ENCODE assay signal across 20 cellular contexts in genomic region chr6:47481806-47482205, GRCh38. TPM values are rescaled to one million over a fixed set of nuclear protein-coding genes. Genes with fewer than 3 reads are reported as not detected.
DNase-seq lines count a peak whose midpoint lies in the region; ATAC-seq and TF ChIP-seq lines count a peak whose summit lies in the region.
"Had no signal": no experiment of that assay in that cellular context is flagged by ENCODE, and none has a peak within 500 bp of the region (broad histone marks: within the 10 kb centered on the region; RNA-seq: fewer than 3 reads in every experiment).

No MANE protein-coding gene starts in this region.

- no peaks in the 10 kb centered on the region for H3K9me3 Mint-ChIP-seq in CD4-positive, alpha-beta T cell
- H3K9me3 Mint-ChIP-seq in WTC11 = no peaks in the 10 kb centered on the region
- H3K9me3 Mint-ChIP-seq: natural killer cell treated with Interleukin-12 subunit alpha and Interleukin-12 subunit beta and Interleukin-15 and Interleukin-18, amount 100 ng/mL, for 72 hours had no signal

- H3K4me1 ChIP-seq in HEK293 (ENCODE audit: control insufficient read depth, insufficient read depth, low read length) = peaks cover 33% of the 10 kb centered on the region
- H3K4me1 ChIP-seq in mesenchymal stem cell (ENCODE audit: control insufficient read depth, insufficient read depth, low read depth, low read length) = peaks cover 9% of the 10 kb centered on the region
- peaks cover 35% of the 10 kb centered on the region for H3K4me1 ChIP-seq in mucosa of descending colon (ENCODE audit: low read depth)

- H3K4me3 ChIP-seq in HEK293 (ENCODE audit: low read depth, low read length) (no peak overlapping the region), mesenchymal stem cell (ENCODE audit: insufficient read depth in 1 of 2, low read depth in 1 of 2, low read length in 2 of 2) (no peak overlapping the region), mucosa of descending colon (no peak overlapping the region)
- H3K4me3 ChIP-seq: pancreas, upper lobe of right lung had no signal

- CTCF ChIA-PET in CD4-positive, alpha-beta T cell (lab: Charles Lee) = no interaction called here
- CTCF ChIA-PET in HEK293 (lab: Yijun Ruan, JAX) (interaction anchor here (0.9 kb wide), 1 partner anchor 41 kb away, joined by 3 read pairs; no protein-coding TSS in a partner anchor), WTC11 (lab: Charles Lee) (no interaction called here)

- TF ChIP-seq CTCF in CD4-positive, alpha-beta T cell (IDR thresholded peaks at IDR 0.05) = no peak
- TF ChIP-seq CTCF in HEK293 (tag by site-specific recombination; IDR thresholded peaks at IDR 0.05) (no peak), WTC11 (IDR thresholded peaks at IDR 0.05) (no peak), mucosa of descending colon (IDR thresholded peaks at IDR 0.05) (no peak)

- no peaks in the 10 kb centered on the region for H3K27me3 ChIP-seq in CD4-positive, alpha-beta T cell (ENCODE audit: control insufficient read depth, insufficient read depth, low read length)
- no peaks in the 10 kb centered on the region for H3K27me3 ChIP-seq in mesenchymal stem cell (ENCODE audit: control insufficient read depth in 1 of 2, insufficient read depth in 1 of 2, low read length in 2 of 2)
- H3K27me3 ChIP-seq: pancreas, upper lobe of right lung had no signal

- POLR2A ChIA-PET in CD4-positive, alpha-beta T cell (lab: Charles Lee) = no interaction called here
- POLR2A ChIA-PET in HEK293 (lab: Yijun Ruan, JAX) = no interaction called here
- POLR2A ChIA-PET in WTC11 (lab: Charles Lee) = no interaction called here

- H3K36me3 ChIP-seq in HEK293 (ENCODE audit: control insufficient read depth in 2 of 2, insufficient read depth in 1 of 2, low read length in 2 of 2) (no peaks in the 10 kb centered on the region), mesenchymal stem cell (ENCODE audit: control insufficient read depth in 1 of 2, insufficient read depth in 2 of 2, low read depth in 1 of 2, low read length in 2 of 2) (no peaks in the 10 kb centered on the region), mucosa of descending colon (ENCODE audit: low read depth) (no peaks in the 10 kb centered on the region)
- H3K36me3 ChIP-seq: pancreas, upper lobe of right lung had no signal

- H2BK5ac ChIP-seq in mesenchymal stem cell (ENCODE audit: low read depth, low read length, poor library complexity, severe bottlenecking) = no peak overlapping the region

- H3K4me3 Mint-ChIP-seq in CD4-positive, alpha-beta T cell = peak overlapping the region; percentile 60
- peak overlapping the region; percentile 26; the same call in 1 of the 2 replicates for H3K4me3 Mint-ChIP-seq in WTC11
- H3K4me3 Mint-ChIP-seq: natural killer cell treated with Interleukin-12 subunit alpha and Interleukin-12 subunit beta and Interleukin-15 and Interleukin-18, amount 100 ng/mL, for 72 hours had no signal

- no peaks in the 10 kb centered on the region for H3K79me1 ChIP-seq in mesenchymal stem cell (replicated peaks; ENCODE audit: low read length, poor library complexity, severe bottlenecking)

- no peak overlapping the region for H3K14ac ChIP-seq in mesenchymal stem cell (ENCODE audit: low read length in 2 of 2)

- H2AK5ac ChIP-seq in mesenchymal stem cell (ENCODE audit: low read length, severe bottlenecking) = no peak overlapping the region

- H3K36me3 Mint-ChIP-seq in CD4-positive, alpha-beta T cell (ENCODE audit: low read depth) = peaks cover 16% of the 10 kb centered on the region
- peaks cover 3% of the 10 kb centered on the region; the same call in 1 of the 2 replicates for H3K36me3 Mint-ChIP-seq in WTC11
- H3K36me3 Mint-ChIP-seq: natural killer cell treated with Interleukin-12 subunit alpha and Interleukin-12 subunit beta and Interleukin-15 and Interleukin-18, amount 100 ng/mL, for 72 hours had no signal

- H4K91ac ChIP-seq in mesenchymal stem cell (ENCODE audit: low read length) = no peak overlapping the region

- H3K27ac ChIP-seq in CD4-positive, alpha-beta T cell (ENCODE audit: low read depth, low read length) = no peak overlapping the region
- no peak overlapping the region for H3K27ac ChIP-seq in HEK293 (ENCODE audit: extremely low read depth, low read depth, low read length)
- H3K27ac ChIP-seq in mesenchymal stem cell (ENCODE audit: low read length, poor library complexity, severe bottlenecking) = no peak overlapping the region
- H3K27ac ChIP-seq: upper lobe of right lung had no signal

- H3K23ac ChIP-seq in mesenchymal stem cell (ENCODE audit: low read length in 2 of 2) = no peak overlapping the region

- no peak overlapping the region for H3K4ac ChIP-seq in mesenchymal stem cell (ENCODE audit: low read depth in 1 of 2, low read length in 2 of 2)

- no peak for DNase-seq in CD4-positive, alpha-beta T cell
- no peak for DNase-seq in WTC11 (ENCODE audit: low spot score)
- no peak for DNase-seq in mesenchymal stem cell
- DNase-seq in mucosa of descending colon = no peak
- no peak for DNase-seq in HK-2 (ENCODE audit: unreplicated experiment)
- DNase-seq in posterior vena cava (ENCODE audit: low spot score) = no peak
- DNase-seq: activated CD4-positive, alpha-beta T cell treated with anti-CD3 and anti-CD28 coated beads, Interleukin-2, amount 50 U/mL, for 48 hours; activated CD8-positive, alpha-beta memory T cell treated with anti-CD3 and anti-CD28 coated beads, Interleukin-2, amount 50 U/mL, for 4 hours; C1 segment of cervical spinal cord; cerebellar nuclear complex; GOT3; NCI-H1694 treated with DMSO at 0.1 percent for 48 hours; pancreas; SHP77 treated with DMSO at 0.1 percent for 48 hours; stimulated activated CD4-positive, alpha-beta T cell treated with anti-CD3 and anti-CD28 coated beads, Interleukin-2, amount 100 ng/mL, for 48 hours; T-helper 9 cell; upper lobe of right lung had no signal

- no peak for ATAC-seq in CD4-positive, alpha-beta T cell (ENCODE audit: poor library complexity)
- ATAC-seq in WTC11 (no peak), HG03354 (IDR thresholded peaks at IDR 0.05; ENCODE audit: poor library complexity, severe bottlenecking, unreplicated experiment) (no peak), mucosa of descending colon (no peak)
- ATAC-seq: natural killer cell treated with Interleukin-12 subunit alpha and Interleukin-12 subunit beta and Interleukin-15 and Interleukin-18, amount 100 ng/mL, for 72 hours; pancreas; upper lobe of right lung had no signal

- no peak overlapping the region for H3K18ac ChIP-seq in mesenchymal stem cell (ENCODE audit: low read depth in 1 of 2, low read length in 2 of 2)

- no peaks in the 10 kb centered on the region for H3K27me3 Mint-ChIP-seq in CD4-positive, alpha-beta T cell
- H3K27me3 Mint-ChIP-seq in WTC11 (ENCODE audit: low read depth) = no peaks in the 10 kb centered on the region
- H3K27me3 Mint-ChIP-seq: natural killer cell treated with Interleukin-12 subunit alpha and Interleukin-12 subunit beta and Interleukin-15 and Interleukin-18, amount 100 ng/mL, for 72 hours had no signal

- no peak overlapping the region for H4K8ac ChIP-seq in mesenchymal stem cell (ENCODE audit: low read length)

- no peak overlapping the region for H2BK12ac ChIP-seq in mesenchymal stem cell (ENCODE audit: low read length in 2 of 2)

- peak overlapping the region; percentile 1 for H3K4me2 ChIP-seq in mesenchymal stem cell (ENCODE audit: low read length, poor library complexity, severe bottlenecking)

- intact Hi-C loops in CD4-positive, alpha-beta T cell (cut with DNase I, micrococcal nuclease) = no loop called here
- intact Hi-C loops in mucosa of descending colon (cut with DNase I, micrococcal nuclease) (no loop called here), posterior vena cava (cut with DNase I) (no loop called here)

- H3K9ac ChIP-seq in mesenchymal stem cell (ENCODE audit: low read length) = no peak overlapping the region

- H2BK120ac ChIP-seq in mesenchymal stem cell (ENCODE audit: low read depth, low read length) = no peak overlapping the region

- no peak overlapping the region for H3K27ac Mint-ChIP-seq in CD4-positive, alpha-beta T cell
- H3K27ac Mint-ChIP-seq in WTC11 = peak overlapping the region; percentile 52
- H3K27ac Mint-ChIP-seq: natural killer cell treated with Interleukin-12 subunit alpha and Interleukin-12 subunit beta and Interleukin-15 and Interleukin-18, amount 100 ng/mL, for 72 hours had no signal

- H2BK15ac ChIP-seq in mesenchymal stem cell (ENCODE audit: low read depth, poor library complexity, severe bottlenecking) = no peak overlapping the region

- no peak overlapping the region for H2AFZ ChIP-seq in mesenchymal stem cell (ENCODE audit: low read depth, low read length)

- H3K4me1 Mint-ChIP-seq in CD4-positive, alpha-beta T cell (ENCODE audit: low read depth) = peaks cover 76% of the 10 kb centered on the region
- H3K4me1 Mint-ChIP-seq in WTC11 = peaks cover 58% of the 10 kb centered on the region

- H3K9me3 ChIP-seq in CD4-positive, alpha-beta T cell (ENCODE audit: control insufficient read depth, low read length) = no peaks in the 10 kb centered on the region
- H3K9me3 ChIP-seq in HEK293 (ENCODE audit: control insufficient read depth, insufficient read depth, low read depth, low read length) = no peaks in the 10 kb centered on the region
- no peaks in the 10 kb centered on the region for H3K9me3 ChIP-seq in mesenchymal stem cell (ENCODE audit: control insufficient read depth, low read length)
- H3K9me3 ChIP-seq in mucosa of descending colon = no peaks in the 10 kb centered on the region
- H3K9me3 ChIP-seq: pancreas, upper lobe of right lung had no signal

TF ChIP-seq in HEK293, 187 proteins besides CTCF, POLR2A, EP300 and RAD21:
- 0 out of 2 replicates have a peak, but pooled peaks have one; percentile 16 for TF ChIP-seq SCRT2 (tag by site-specific recombination; IDR thresholded peaks at IDR 0.05)
- TF ChIP-seq OSR2 (tag by site-specific recombination; IDR thresholded peaks at IDR 0.05) = 0 out of 2 replicates have a peak, but pooled peaks have one; percentile 14
- TF ChIP-seq ZNF501 (tag by site-specific recombination; IDR thresholded peaks at IDR 0.05) = no peak
- TF ChIP-seq ZNF473 (tag by site-specific recombination; IDR thresholded peaks at IDR 0.05) = no peak

TF ChIP-seq in WTC11, 78 proteins besides CTCF, POLR2A, EP300 and RAD21 (continues in another document):
- TF ChIP-seq JUN (CRISPR knock-in tag; IDR thresholded peaks at IDR 0.05) = no peak
- no peak for TF ChIP-seq KAT7 (CRISPR knock-in tag; IDR thresholded peaks at IDR 0.05; ENCODE audit: borderline replicate concordance)
- TF ChIP-seq TP53 (CRISPR knock-in tag; IDR thresholded peaks at IDR 0.05) = no peak
- TF ChIP-seq CBFB (CRISPR knock-in tag; IDR thresholded peaks at IDR 0.05; ENCODE audit: low read depth) = no peak

RNA-seq across cellular contexts. Expression of gene CD2AP, which starts 4.2 kb away (rescaled TPM):
- total RNA-seq in CD4-positive, alpha-beta T cell = 10 to 100 TPM; 29.4 to 31.3 TPM
- total RNA-seq in WTC11 (2021) (62.3 to 77.0 TPM (median 62.3 TPM) in 3 replicates), mucosa of descending colon (100 to 1,000 TPM in 2 of 3 donors, 10 to 100 TPM in 1; 61.7 to 173 (median 104) TPM), posterior vena cava (10 to 100 TPM; 20.1 to 26.5 TPM)
- polyA plus RNA-seq in mesenchymal stem cell (2013, experiment 1 of 2) = 26.3 TPM
- 27.6 TPM for polyA plus RNA-seq in mesenchymal stem cell (2013, experiment 2 of 2)
